Comparison of ENCODE assay signal across 26 cellular contexts in genomic region chr19:1744822-1745563, GRCh38. TPM values are rescaled to one million over a fixed set of nuclear protein-coding genes. Genes with fewer than 3 reads are reported as not detected.
DNase-seq lines count a peak whose midpoint lies in the region; ATAC-seq and TF ChIP-seq lines count a peak whose summit lies in the region.
"Had no signal": no experiment of that assay in that cellular context is flagged by ENCODE, and none has a peak within 500 bp of the region (broad histone marks: within the 10 kb centered on the region; RNA-seq: fewer than 3 reads in every experiment).

No MANE protein-coding gene starts in this region.

- H4K20me1 ChIP-seq in hepatocyte (ENCODE audit: insufficient read depth, poor library complexity, severe bottlenecking), result no peaks in the 10 kb centered on the region

- peaks cover 20% of the 10 kb centered on the region for H3K4me1 ChIP-seq in hepatocyte (ENCODE audit: insufficient read depth)
- H3K4me1 ChIP-seq in neuronal stem cell (ENCODE audit: control insufficient read depth in 2 of 2, insufficient read depth in 1 of 2, low read depth in 1 of 2, low read length in 2 of 2), result peaks cover 12 to 18% of the 10 kb centered on the region in 2 donors

- no peak overlapping the region for H3K27ac Mint-ChIP-seq in effector memory CD8-positive, alpha-beta T cell
- H3K27ac Mint-ChIP-seq: activated T-cell treated with anti-CD3 and anti-CD28 coated beads, Interleukin-2, amount 50 U/mL, for 24 hours had no signal

- H3K36me3 Mint-ChIP-seq in effector memory CD8-positive, alpha-beta T cell (ENCODE audit: insufficient read depth), result peaks cover 4% of the 10 kb centered on the region

- no peak overlapping the region for H2BK5ac ChIP-seq in neuronal stem cell (ENCODE audit: low read length)

- no peaks in the 10 kb centered on the region for H3K36me3 ChIP-seq in WERI-Rb-1
- no peaks in the 10 kb centered on the region for H3K36me3 ChIP-seq in hepatocyte (replicated peaks; ENCODE audit: insufficient read depth, low read depth)
- no peaks in the 10 kb centered on the region for H3K36me3 ChIP-seq in neuronal stem cell (replicated peaks in 1 of 2; ENCODE audit: control insufficient read depth in 2 of 2, insufficient read depth in 2 of 2, low read length in 2 of 2)
- H3K36me3 ChIP-seq: esophagus muscularis mucosa, lower lobe of right lung, upper lobe of right lung had no signal

- H3K27me3 Mint-ChIP-seq in effector memory CD8-positive, alpha-beta T cell, result peaks cover 21 to 68% of the 10 kb centered on the region in 2 donors

- no peak for ATAC-seq in effector memory CD8-positive, alpha-beta T cell (replicated peaks)
- ATAC-seq: activated CD4-positive, CD25-positive, alpha-beta regulatory T cell treated with anti-CD3 and anti-CD28 coated beads, Interleukin-2, amount 50 U/mL, for 24 hours; lower lobe of right lung; upper lobe of right lung had no signal

- H3K79me2 ChIP-seq in hepatocyte, result no peaks in the 10 kb centered on the region

- H3K27me3 ChIP-seq in WERI-Rb-1 (ENCODE audit: insufficient read depth, low read depth, severe bottlenecking) (peaks cover 62% of the 10 kb centered on the region), hepatocyte (peaks cover 50% of the 10 kb centered on the region), neuronal stem cell (ENCODE audit: control insufficient read depth in 3 of 3, insufficient read depth in 3 of 3, low read depth in 1 of 3, low read length in 3 of 3) (peaks cover 31 to 53% (median 49%) of the 10 kb centered on the region in 3 experiments)

- H3K27ac ChIP-seq in WERI-Rb-1 (no peak overlapping the region), hepatocyte (no peak overlapping the region), neuronal stem cell (replicated peaks; ENCODE audit: low read length) (no peak overlapping the region)
- H3K27ac ChIP-seq: esophagus muscularis mucosa, KMS-11, lower lobe of right lung, RWPE1, upper lobe of right lung had no signal

- H3K9me3 Mint-ChIP-seq in effector memory CD8-positive, alpha-beta T cell, result no peaks in the 10 kb centered on the region
- H3K9me3 Mint-ChIP-seq: activated T-cell treated with anti-CD3 and anti-CD28 coated beads, Interleukin-2, amount 50 U/mL, for 24 hours had no signal

- H2BK12ac ChIP-seq in neuronal stem cell (ENCODE audit: low read length), result peak overlapping the region; percentile 4

- peaks cover 9 to 13% of the 10 kb centered on the region in 2 donors for H3K4me1 Mint-ChIP-seq in effector memory CD8-positive, alpha-beta T cell (ENCODE audit: low read depth in 2 of 2)

- H3K9me2 ChIP-seq in hepatocyte (replicated peaks; ENCODE audit: insufficient read depth), result no peaks in the 10 kb centered on the region

- no peak overlapping the region for H3K4me3 ChIP-seq in WERI-Rb-1 (ENCODE audit: low read depth, low read length)
- H3K4me3 ChIP-seq in hepatocyte, result no peak overlapping the region
- no peak overlapping the region for H3K4me3 ChIP-seq in neuronal stem cell (ENCODE audit: low read length in 2 of 2)
- H3K4me3 ChIP-seq: esophagus muscularis mucosa, lower lobe of right lung, upper lobe of right lung had no signal

- peak; percentile 23 for DNase-seq in HCEC 1CT
- no peak for DNase-seq in WERI-Rb-1
- no peak for DNase-seq in hepatocyte (ENCODE audit: low spot score)
- DNase-seq in neuronal stem cell (ENCODE audit: low spot score), result no peak
- no peak for DNase-seq in effector memory CD8-positive, alpha-beta T cell
- DNase-seq in globus pallidus (ENCODE audit: low spot score), result no peak
- DNase-seq in NCI-H1048 (lab: John Stamatoyannopoulos, UW), result no peak
- DNase-seq: activated naive CD4-positive, alpha-beta T cell; activated T-cell treated with anti-CD3 and anti-CD28 coated beads, Interleukin-2, amount 50 U/mL, for 24 hours; AML-193; Caco-2; lower lobe of right lung; NCI-H187 treated with DMSO at 0.1 percent for 48 hours; NCI-H345; T-helper 9 cell; upper lobe of right lung had no signal

- H3K4me2 ChIP-seq in hepatocyte, result peak overlapping the region; percentile 52
- H3K4me2 ChIP-seq in neuronal stem cell (ENCODE audit: insufficient read depth, low read length, poor library complexity, severe bottlenecking), result no peak overlapping the region
- H3K4me2 ChIP-seq: KMS-11 had no signal

- peak overlapping the region; percentile 85 for H3K18ac ChIP-seq in neuronal stem cell (ENCODE audit: low read length)

- H3K9me3 ChIP-seq in WERI-Rb-1 (ENCODE audit: severe bottlenecking) (peaks cover 1% of the 10 kb centered on the region), hepatocyte (ENCODE audit: low read depth) (no peaks in the 10 kb centered on the region), neuronal stem cell (replicated peaks in 1 of 2; ENCODE audit: control insufficient read depth in 2 of 2, insufficient read depth in 1 of 2, low read depth in 1 of 2, low read length in 2 of 2) (no peaks in the 10 kb centered on the region)
- H3K9me3 ChIP-seq: Caco-2, lower lobe of right lung, upper lobe of right lung had no signal

- H3K4me3 Mint-ChIP-seq in effector memory CD8-positive, alpha-beta T cell, result no peak overlapping the region
- H3K4me3 Mint-ChIP-seq: activated T-cell treated with anti-CD3 and anti-CD28 coated beads, Interleukin-2, amount 50 U/mL, for 24 hours had no signal

- no peak overlapping the region for H4K8ac ChIP-seq in neuronal stem cell (ENCODE audit: low read depth, low read length)

- 0 out of 2 replicates have a peak, but pooled peaks have one; percentile 4 for TF ChIP-seq CTCF in WERI-Rb-1 (IDR thresholded peaks at IDR 0.05; ENCODE audit: low read depth, low read length)
- no peak for TF ChIP-seq CTCF in hepatocyte (IDR thresholded peaks at IDR 0.05; ENCODE audit: poor library complexity)

- no peak overlapping the region for H3K14ac ChIP-seq in neuronal stem cell (ENCODE audit: low read length)

- no peak overlapping the region for H2AFZ ChIP-seq in hepatocyte
- H2AFZ ChIP-seq in neuronal stem cell (ENCODE audit: low read length), result peak overlapping the region; percentile 66

- H3K23ac ChIP-seq in neuronal stem cell (ENCODE audit: low read depth, low read length, poor library complexity), result peak overlapping the region; percentile 2

- 24% methylated on average over 18 of the region's 19 CpGs for WGBS in hepatocyte (ENCODE audit: low lambda C conversion rate, missing lambda C conversion rate)
- WGBS in neuronal stem cell (ENCODE audit: extremely low coverage in 2 of 2, insufficient read length in 2 of 2, insufficient replicate concordance in 1 of 2), 2 donors, result no CpG with 5 or more reads among the region's 19 CpGs

- no peak overlapping the region for H4K91ac ChIP-seq in neuronal stem cell (ENCODE audit: low read depth, low read length, poor library complexity)

- H2BK15ac ChIP-seq in neuronal stem cell (ENCODE audit: low read length), result peak overlapping the region; percentile 72

- no peaks in the 10 kb centered on the region for H3K79me1 ChIP-seq in neuronal stem cell (ENCODE audit: low read depth, low read length)

- peak overlapping the region; percentile 30 for H2AK5ac ChIP-seq in neuronal stem cell (ENCODE audit: low read depth, low read length)

- H3K9ac ChIP-seq in neuronal stem cell (ENCODE audit: low read depth, low read length, poor library complexity), result no peak overlapping the region
- H3K9ac ChIP-seq: KMS-11 had no signal

- peak overlapping the region; percentile 74 for H2BK120ac ChIP-seq in neuronal stem cell (ENCODE audit: low read depth, low read length)

- no peak overlapping the region for H3K4ac ChIP-seq in neuronal stem cell (ENCODE audit: low read length)

RNA-seq across cellular contexts. Expression of gene ONECUT3, which starts 8.3 kb away (rescaled TPM):
- 0.03 and 0.08 TPM in 2 replicates for total RNA-seq in hepatocyte
- polyA plus RNA-seq in hepatocyte, result 0.06 and 0.09 TPM in 2 replicates
- 0.03 TPM for polyA plus RNA-seq in neuronal stem cell (2013, experiment 1 of 2)
- 0.01 TPM for polyA plus RNA-seq in neuronal stem cell (2013, experiment 2 of 2)
- total RNA-seq: Caco-2, cardiac septum, Daoy, dermis microvascular lymphatic vessel endothelial cell, esophagus muscularis mucosa, glomerular endothelial cell, lower lobe of right lung, omental fat pad, renal cortical epithelial cell, upper lobe of right lung had no signal
